Comparison of ENCODE assay signal across 9 cellular contexts in the genomic region with DNA sequence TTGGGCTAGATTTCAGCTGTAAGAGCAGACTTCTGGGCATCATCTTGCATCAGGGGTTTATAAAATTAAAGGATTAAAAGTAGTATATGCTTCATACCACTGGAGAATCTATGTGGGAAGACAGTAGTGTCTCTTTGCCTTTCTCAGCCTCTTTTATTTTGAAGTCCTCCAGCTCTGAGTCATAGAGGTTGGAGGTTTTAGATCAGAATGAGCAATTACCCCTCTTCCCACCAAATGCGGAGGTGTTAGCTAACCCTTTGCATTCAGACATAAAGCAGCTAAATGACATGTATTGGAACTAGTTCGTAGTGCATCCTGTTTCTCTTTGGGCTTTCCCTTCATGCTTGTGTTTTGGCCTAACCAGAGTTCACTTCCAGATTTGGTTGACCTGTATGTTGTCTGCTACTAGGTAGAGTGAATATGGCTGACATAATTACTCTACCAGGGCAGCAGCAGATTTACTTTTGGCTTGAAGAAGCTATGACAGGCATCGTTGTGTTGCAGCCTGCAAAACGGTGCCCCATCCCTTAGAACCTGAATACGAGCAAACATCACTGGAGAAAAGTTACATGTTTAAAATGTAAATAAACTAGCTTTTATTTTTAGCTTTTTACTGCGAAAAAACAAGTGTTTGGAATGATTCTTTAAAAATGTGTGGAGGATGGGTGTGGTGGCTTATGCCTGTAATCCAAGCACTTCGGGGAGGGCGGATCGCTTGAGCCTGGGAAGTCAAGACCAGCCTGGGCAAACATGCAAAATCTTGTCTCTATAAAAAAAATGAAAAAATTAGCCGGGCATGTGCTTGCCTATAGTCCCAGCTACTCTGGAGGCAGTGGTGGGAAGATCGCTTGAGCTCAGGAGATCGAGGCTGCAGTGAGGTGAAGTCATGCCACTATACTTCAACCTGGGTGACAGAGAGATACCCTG.
DNase-seq lines count a peak whose midpoint lies in the region; ATAC-seq and TF ChIP-seq lines count a peak whose summit lies in the region.
"Had no signal": no experiment of that assay in that cellular context is flagged by ENCODE, and none has a peak within 500 bp of the region (broad histone marks: within the 10 kb centered on the region; RNA-seq: fewer than 3 reads in every experiment).

No MANE protein-coding gene starts in this region.

- no peak for TF ChIP-seq CTCF in astrocyte of the spinal cord (IDR thresholded peaks at IDR 0.05; ENCODE audit: low read depth, low read length)

- in situ Hi-C loops in astrocyte of the spinal cord (cut with HindIII; ENCODE audit: low sequenced_read_pairs), result no loop called here

- peak; percentile 21 for DNase-seq in stimulated activated CD4-positive, alpha-beta T cell treated with anti-CD3 and anti-CD28 coated beads, Interleukin-15, amount 100 ng/mL, for 24 hours
- no peak for DNase-seq in stimulated activated CD4-positive, alpha-beta T cell treated with anti-CD3 and anti-CD28 coated beads, Interleukin-12 subunit alpha, Interleukin-12 subunit beta, amount 100 ng/mL, for 4 hours
- DNase-seq in astrocyte of the spinal cord (ENCODE audit: low read depth, low spot score) (peak; percentile 47), NCI-H2196 (lab: John Stamatoyannopoulos, UW; ENCODE audit: unreplicated experiment) (no peak), 8988T (no peak), hippocampal formation (lab: John Stamatoyannopoulos, UW) (no peak), SIG-M5 treated with dmso at 0.1 percent for 504 hours (lab: John Stamatoyannopoulos, UW; ENCODE audit: unreplicated experiment) (no peak)
- DNase-seq: DMS79 treated with DMSO at 0.1 percent for 48 hours had no signal

- H3K4me3 ChIP-seq in astrocyte of the spinal cord (ENCODE audit: low read depth, low read length), result no peak overlapping the region

- ATAC-seq in HG03025 (IDR thresholded peaks at IDR 0.05; ENCODE audit: low FRiP score, unreplicated experiment), result peak; percentile 82

Comparison
In these comparisons a context has a peak if more than half of its experiments do, and no peak if none do; other contexts are left out.
1. DNase-seq: peak in stimulated activated CD4-positive, alpha-beta T cell treated with anti-CD3 and anti-CD28 coated beads, Interleukin-15, amount 100 ng/mL, for 24 hours (single experiment) and astrocyte of the spinal cord (single experiment); none in stimulated activated CD4-positive, alpha-beta T cell treated with anti-CD3 and anti-CD28 coated beads, Interleukin-12 subunit alpha, Interleukin-12 subunit beta, amount 100 ng/mL, for 4 hours (single experiment), NCI-H2196 (single experiment), 8988T (single experiment), hippocampal formation (0 of 2) and SIG-M5 treated with dmso at 0.1 percent for 504 hours (single experiment).